ENCODE assay signal across 13 cellular contexts in the genomic region with DNA sequence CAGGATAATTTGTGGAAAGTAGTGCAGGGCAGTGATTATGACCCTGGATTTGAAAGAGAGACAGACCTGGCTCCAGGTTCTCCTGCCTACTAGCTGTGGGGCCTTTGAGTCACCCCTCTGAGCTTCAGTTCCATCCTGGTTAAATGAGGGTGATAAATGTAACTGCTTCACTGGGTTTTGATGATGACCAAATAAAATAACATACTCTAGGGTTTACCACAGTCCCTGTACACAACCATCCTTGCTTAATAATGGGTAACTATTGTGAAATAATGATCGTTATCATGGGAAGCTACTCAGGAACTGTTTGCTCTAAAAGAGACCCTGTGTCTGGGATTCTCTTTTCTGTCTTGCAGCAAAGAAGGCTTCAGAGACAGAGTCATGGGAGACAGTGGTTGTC. TPM values are rescaled to one million over a fixed set of nuclear protein-coding genes. Genes with fewer than 3 reads are reported as not detected.
DNase-seq lines count a peak whose midpoint lies in the region; ATAC-seq, FAIRE-seq and TF ChIP-seq lines count a peak whose summit lies in the region.
"Had no signal": no experiment of that assay in that cellular context is flagged by ENCODE, and none has a peak within 500 bp of the region (broad histone marks: within the 10 kb centered on the region; RNA-seq: fewer than 3 reads in every experiment).

No MANE protein-coding gene starts in this region.

- no peaks in the 10 kb centered on the region for H3K79me2 ChIP-seq in SK-N-SH (ENCODE audit: insufficient read depth)

- H4K20me1 ChIP-seq in SK-N-SH (ENCODE audit: insufficient read depth) = no peaks in the 10 kb centered on the region

- H2AFZ ChIP-seq in SK-N-SH (ENCODE audit: low read depth) = no peak overlapping the region

- H3K27ac ChIP-seq in SK-N-SH (ENCODE audit: low read depth in 2 of 2, low read length in 1 of 2) (peak overlapping the region in 1 of 2 experiments; percentile 42; a peak in 2 of 4 replicates), epithelial cell of prostate (peak overlapping the region; percentile 40), kidney (ENCODE audit: low read depth in 2 of 2, low read length in 2 of 2) (no peak overlapping the region)

- H3K27me3 ChIP-seq in SK-N-SH (ENCODE audit: insufficient read depth) = no peaks in the 10 kb centered on the region

- ATAC-seq in SK-N-SH treated with all-trans-retinoic acid at 6 μM for 48 hours = no peak
- no peak for ATAC-seq in stimulated activated memory B cell treated with anti-CD40 and anti-IgM and Interleukin-4, amounts not matched to agents 10 μg/mL and 1 μg/mL and 100 μg/mL, for 72 hours

- no peak overlapping the region for H3K9ac ChIP-seq in SK-N-SH
- no peak overlapping the region for H3K9ac ChIP-seq in kidney (ENCODE audit: low read length in 2 of 2)

- H3K36me3 Mint-ChIP-seq in stimulated activated memory B cell treated with anti-CD40 and anti-IgM and Interleukin-4, amounts not matched to agents 10 μg/mL and 1 μg/mL and 100 μg/mL, for 72 hours = peaks cover 75% of the 10 kb centered on the region

- H3K9me2 ChIP-seq in SK-N-SH = no peaks in the 10 kb centered on the region

- intact Hi-C loops in kidney (cut with DNase I) = no loop called here

- H3K4me3 Mint-ChIP-seq in stimulated activated memory B cell treated with anti-CD40 and anti-IgM and Interleukin-4, amounts not matched to agents 10 μg/mL and 1 μg/mL and 100 μg/mL, for 72 hours = peak overlapping the region; percentile 31
- H3K4me3 Mint-ChIP-seq: brain, nephron had no signal

- FAIRE-seq in kidney (lab: Jason Lieb, UNC) = no peak

- TF ChIP-seq EP300 in SK-N-SH (IDR thresholded peaks at IDR 0.05; ENCODE audit: borderline replicate concordance in 1 of 2, low read depth in 1 of 2, low read length in 1 of 2) = no peak

- peaks cover 0 to 5% of the 10 kb centered on the region in 2 experiments; a peak in 1 of 4 replicates for H3K4me1 ChIP-seq in SK-N-SH (ENCODE audit: control insufficient read depth in 1 of 2, insufficient read depth in 2 of 2, low read depth in 1 of 2, low read length in 1 of 2)
- H3K4me1 ChIP-seq in kidney (ENCODE audit: control insufficient read depth in 1 of 2, insufficient read depth in 1 of 2, low read depth in 1 of 2, low read length in 2 of 2) = no peaks in the 10 kb centered on the region

- peaks cover 2% of the 10 kb centered on the region for H3K9me3 Mint-ChIP-seq in stimulated activated memory B cell treated with anti-CD40 and anti-IgM and Interleukin-4, amounts not matched to agents 10 μg/mL and 1 μg/mL and 100 μg/mL, for 72 hours
- H3K9me3 Mint-ChIP-seq: brain, nephron had no signal

- no peak for DNase-seq in SK-N-SH
- peak; percentile 84 for DNase-seq in SIG-M5 (lab: John Stamatoyannopoulos, UW)
- peak; percentile 60 for DNase-seq in epithelial cell of prostate (ENCODE audit: low read depth, low spot score)
- no peak for DNase-seq in DMS53 (lab: John Stamatoyannopoulos, UW)
- no peak for DNase-seq in kidney
- no peak for DNase-seq in NCI-H526 treated with DMSO at 0.1 percent for 48 hours (lab: John Stamatoyannopoulos, UW)
- DNase-seq: 8988T, NCI-H2171 treated with DMSO at 0.1 percent for 48 hours had no signal

- H3F3A ChIP-seq in SK-N-SH (replicated peaks; ENCODE audit: insufficient read depth) = peaks cover 3% of the 10 kb centered on the region

- no peak for TF ChIP-seq RAD21 in SK-N-SH (IDR thresholded peaks at IDR 0.05; ENCODE audit: low read length)

- 0 out of 2 replicates have a peak overlapping the region, but pooled peaks have one; percentile 19 for H3K4me2 ChIP-seq in SK-N-SH

- TF ChIP-seq CTCF in SK-N-SH (IDR thresholded peaks at IDR 0.05) = no peak
- no peak for TF ChIP-seq CTCF in kidney (IDR thresholded peaks at IDR 0.05; ENCODE audit: borderline replicate concordance, extremely low read depth, insufficient read depth)

- 67% methylated on average over 1 of the region's 1 CpG for WGBS in SK-N-SH (ENCODE audit: low lambda C conversion rate)

- peaks cover 82% of the 10 kb centered on the region for H3K4me1 Mint-ChIP-seq in stimulated activated memory B cell treated with anti-CD40 and anti-IgM and Interleukin-4, amounts not matched to agents 10 μg/mL and 1 μg/mL and 100 μg/mL, for 72 hours
- H3K4me1 Mint-ChIP-seq: brain, nephron had no signal

- peak overlapping the region; percentile 84 for H3K27ac Mint-ChIP-seq in stimulated activated memory B cell treated with anti-CD40 and anti-IgM and Interleukin-4, amounts not matched to agents 10 μg/mL and 1 μg/mL and 100 μg/mL, for 72 hours
- H3K27ac Mint-ChIP-seq: nephron had no signal

- no peaks in the 10 kb centered on the region for H3K36me3 ChIP-seq in SK-N-SH (replicated peaks in 1 of 2; ENCODE audit: control insufficient read depth in 1 of 2, insufficient read depth in 2 of 2, low read length in 1 of 2)
- H3K36me3 ChIP-seq in kidney (ENCODE audit: control insufficient read depth in 1 of 2, insufficient read depth in 2 of 2, low read length in 2 of 2) = peaks cover 20 to 43% of the 10 kb centered on the region in 2 donors

- H3K9me3 ChIP-seq in SK-N-SH (no peaks in the 10 kb centered on the region), kidney (ENCODE audit: control insufficient read depth in 1 of 2, low read length in 2 of 2) (no peaks in the 10 kb centered on the region)
- H3K9me3 ChIP-seq: thoracic aorta had no signal

- POLR2A ChIA-PET in SK-N-SH (lab: Yijun Ruan, JAX) = no interaction called here

- CTCF ChIA-PET in SK-N-SH (lab: Yijun Ruan, JAX) = interaction anchor here (1.0 kb wide), 1 partner anchor 27 kb away, joined by 3 read pairs; no protein-coding TSS in a partner anchor

- no peaks in the 10 kb centered on the region for H3K27me3 Mint-ChIP-seq in stimulated activated memory B cell treated with anti-CD40 and anti-IgM and Interleukin-4, amounts not matched to agents 10 μg/mL and 1 μg/mL and 100 μg/mL, for 72 hours
- H3K27me3 Mint-ChIP-seq: brain had no signal

- H3K4me3 ChIP-seq in SK-N-SH (ENCODE audit: low read depth in 2 of 2, low read length in 1 of 2) = no peak overlapping the region
- H3K4me3 ChIP-seq in kidney (ENCODE audit: low read length in 2 of 2) = no peak overlapping the region
- H3K4me3 ChIP-seq: thoracic aorta had no signal

TF ChIP-seq in SK-N-SH, 30 proteins besides CTCF, POLR2A, EP300 and RAD21 (continues in another document):
- TF ChIP-seq NFIC (IDR thresholded peaks at IDR 0.05; ENCODE audit: borderline replicate concordance) (no peak), GABPA (IDR thresholded peaks at IDR 0.05; ENCODE audit: low read depth) (no peak), MEF2A (IDR thresholded peaks at IDR 0.05; ENCODE audit: borderline replicate concordance, low read depth) (no peak), MXI1 (IDR thresholded peaks at IDR 0.05; ENCODE audit: low read depth, low read length) (no peak), YY1 (IDR thresholded peaks at IDR 0.05; ENCODE audit: low read depth) (no peak)
- TF ChIP-seq, protein P1, sequence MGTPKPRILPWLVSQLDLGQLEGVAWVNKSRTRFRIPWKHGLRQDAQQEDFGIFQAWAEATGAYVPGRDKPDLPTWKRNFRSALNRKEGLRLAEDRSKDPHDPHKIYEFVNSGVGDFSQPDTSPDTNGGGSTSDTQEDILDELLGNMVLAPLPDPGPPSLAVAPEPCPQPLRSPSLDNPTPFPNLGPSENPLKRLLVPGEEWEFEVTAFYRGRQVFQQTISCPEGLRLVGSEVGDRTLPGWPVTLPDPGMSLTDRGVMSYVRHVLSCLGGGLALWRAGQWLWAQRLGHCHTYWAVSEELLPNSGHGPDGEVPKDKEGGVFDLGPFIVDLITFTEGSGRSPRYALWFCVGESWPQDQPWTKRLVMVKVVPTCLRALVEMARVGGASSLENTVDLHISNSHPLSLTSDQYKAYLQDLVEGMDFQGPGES (IDR thresholded peaks at IDR 0.05; ENCODE audit: low read depth, low read length) = no peak

TF ChIP-seq in SK-N-SH treated with all-trans-retinoic acid at 6 μM for 48 hours, 23 proteins besides CTCF, POLR2A, EP300 and RAD21 (continues in another document):
- TF ChIP-seq, protein P2, sequence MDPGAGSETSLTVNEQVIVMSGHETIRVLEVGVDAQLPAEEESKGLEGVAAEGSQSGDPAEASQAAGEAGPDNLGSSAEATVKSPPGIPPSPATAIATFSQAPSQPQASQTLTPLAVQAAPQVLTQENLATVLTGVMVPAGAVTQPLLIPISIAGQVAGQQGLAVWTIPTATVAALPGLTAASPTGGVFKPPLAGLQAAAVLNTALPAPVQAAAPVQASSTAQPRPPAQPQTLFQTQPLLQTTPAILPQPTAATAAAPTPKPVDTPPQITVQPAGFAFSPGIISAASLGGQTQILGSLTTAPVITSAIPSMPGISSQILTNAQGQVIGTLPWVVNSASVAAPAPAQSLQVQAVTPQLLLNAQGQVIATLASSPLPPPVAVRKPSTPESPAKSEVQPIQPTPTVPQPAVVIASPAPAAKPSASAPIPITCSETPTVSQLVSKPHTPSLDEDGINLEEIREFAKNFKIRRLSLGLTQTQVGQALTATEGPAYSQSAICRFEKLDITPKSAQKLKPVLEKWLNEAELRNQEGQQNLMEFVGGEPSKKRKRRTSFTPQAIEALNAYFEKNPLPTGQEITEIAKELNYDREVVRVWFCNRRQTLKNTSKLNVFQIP (CRISPR knock-in tag; IDR thresholded peaks at IDR 0.05; ENCODE audit: borderline replicate concordance, low read depth) = no peak
- no peak for TF ChIP-seq ZC3H10 (CRISPR knock-in tag; IDR thresholded peaks at IDR 0.05)

RNA-seq across cellular contexts. Expression of a gene that starts 23.7 kb away (rescaled TPM):
- 0.70 and 0.84 TPM in 2 replicates for polyA plus RNA-seq in SK-N-SH (2012; rRNA removed)
- 0.28 and 0.55 TPM in 2 replicates for polyA plus RNA-seq in SK-N-SH (2012; cell fraction: cytosol; rRNA removed)
- polyA plus RNA-seq in SK-N-SH (2012; cell fraction: nucleus; rRNA removed) = 2.4 and 3.0 TPM in 2 replicates
- 52.1 TPM for total RNA-seq in kidney
- polyA plus RNA-seq in kidney (ENCODE audit: insufficient read depth, low read depth, low replicate concordance) = 6.1 TPM

RNA-seq across cellular contexts. Expression of a gene that starts 34.5 kb away (rescaled TPM):
- polyA plus RNA-seq in SK-N-SH (2012; rRNA removed) = not detected in 2 replicates
- polyA plus RNA-seq in SK-N-SH (2012; cell fraction: cytosol; rRNA removed) = not detected in 2 replicates
- not detected in 2 replicates for polyA plus RNA-seq in SK-N-SH (2012; cell fraction: nucleus; rRNA removed)
- not detected for total RNA-seq in kidney
- polyA plus RNA-seq in kidney (ENCODE audit: insufficient read depth, low read depth, low replicate concordance) = not detected
- total RNA-seq: thoracic aorta had no signal

RNA-seq across cellular contexts. Expression of a gene that starts 41.2 kb away (rescaled TPM):
- not detected in 2 replicates for polyA plus RNA-seq in SK-N-SH (2012; rRNA removed)
- not detected in 2 replicates for polyA plus RNA-seq in SK-N-SH (2012; cell fraction: cytosol; rRNA removed)
- polyA plus RNA-seq in SK-N-SH (2012; cell fraction: nucleus; rRNA removed) = not detected in 2 replicates
- not detected for total RNA-seq in kidney
- 0.73 TPM for polyA plus RNA-seq in kidney (ENCODE audit: insufficient read depth, low read depth, low replicate concordance)
- total RNA-seq: thoracic aorta had no signal

Comparison
In these comparisons a context has a peak if more than half of its experiments do, and no peak if none do; other contexts are left out.
1. DNase-seq: peak in SIG-M5 (single experiment) and epithelial cell of prostate (single experiment); none in SK-N-SH (single experiment), DMS53 (single experiment), kidney (single experiment) and NCI-H526 treated with DMSO at 0.1 percent for 48 hours (single experiment).